8 cellular contexts compared by ENCODE assay signal in genomic region chr12:119659289-119659897, GRCh38. TPM values are rescaled to one million over a fixed set of nuclear protein-coding genes. Genes with fewer than 3 reads are reported as not detected.
DNase-seq lines count a peak whose midpoint lies in the region; ATAC-seq and TF ChIP-seq lines count a peak whose summit lies in the region.

No MANE protein-coding gene starts in this region.

- peak; percentile 7 for DNase-seq in NCI-H1092 treated with DMSO at 0.1 percent for 48 hours (lab: John Stamatoyannopoulos, UW)
- DNase-seq in NCI-H1092 (lab: John Stamatoyannopoulos, UW): no peak
- DNase-seq in HFFc6: peak; percentile 16
- peak; percentile 57 for DNase-seq in OCI-LY7 (ENCODE audit: low spot score)
- peak; percentile 25 for DNase-seq in astrocyte of the spinal cord (ENCODE audit: low read depth, low spot score)
- DNase-seq in left lobe of liver (ENCODE audit: low spot score): no peak
- DNase-seq in tibial artery: no peak

- H3K9me2 ChIP-seq in OCI-LY7 (ENCODE audit: insufficient read depth, low read length): no peaks in the 10 kb centered on the region

- H3K27me3 ChIP-seq in tibial artery: no peaks in the 10 kb centered on the region

- H4K20me1 ChIP-seq in OCI-LY7 (ENCODE audit: insufficient read depth, low read length): no peaks in the 10 kb centered on the region

- intact Hi-C loops in OCI-LY7 (cut with micrococcal nuclease; ENCODE audit: unreplicated experiment): no loop called here
- intact Hi-C loops in tibial artery (cut with DNase I; ENCODE audit: low total_unique reads): no loop called here

- no peak overlapping the region for H3K27ac ChIP-seq in OCI-LY7 (ENCODE audit: low read depth, low read length, poor library complexity, severe bottlenecking)
- no peak overlapping the region for H3K27ac ChIP-seq in tibial artery

- no peaks in the 10 kb centered on the region for H3K9me3 ChIP-seq in OCI-LY7 (ENCODE audit: low read length)
- H3K9me3 ChIP-seq in tibial artery: no peaks in the 10 kb centered on the region

- no peak overlapping the region for H3K4me2 ChIP-seq in OCI-LY7 (ENCODE audit: low read length)

- in situ Hi-C loops in astrocyte of the spinal cord (cut with HindIII; ENCODE audit: low sequenced_read_pairs): no loop called here

- TF ChIP-seq CTCF in HFFc6 (IDR thresholded peaks at IDR 0.05): peak; percentile 87
- TF ChIP-seq CTCF in OCI-LY7 (conservative IDR thresholded peaks at IDR 0.05; ENCODE audit: low read length): peak; percentile 92
- peak; percentile 96 for TF ChIP-seq CTCF in astrocyte of the spinal cord (IDR thresholded peaks at IDR 0.05; ENCODE audit: low read depth, low read length)
- peak; percentile 60 to 90 for TF ChIP-seq CTCF in tibial artery (IDR thresholded peaks at IDR 0.05)

- no peak overlapping the region for H2AFZ ChIP-seq in OCI-LY7 (ENCODE audit: low read length)

- H3K4me3 ChIP-seq in OCI-LY7 (ENCODE audit: low read depth, low read length, poor library complexity, severe bottlenecking) (no peak overlapping the region), astrocyte of the spinal cord (ENCODE audit: low read depth, low read length) (no peak overlapping the region), tibial artery (no peak overlapping the region)

- no peaks in the 10 kb centered on the region for H3K79me2 ChIP-seq in OCI-LY7 (ENCODE audit: insufficient read depth, low read depth, low read length)

- ATAC-seq in left lobe of liver (peak; percentile 79), GM18502 (IDR thresholded peaks at IDR 0.05; ENCODE audit: poor library complexity, unreplicated experiment) (no peak)

- H3K36me3 ChIP-seq in OCI-LY7 (ENCODE audit: insufficient read depth, low read length) (no peaks in the 10 kb centered on the region), tibial artery (no peaks in the 10 kb centered on the region)

- H3K27me3 Mint-ChIP-seq in HFFc6 (ENCODE audit: insufficient read depth): peaks cover 10% of the 10 kb centered on the region

- H3K36me3 Mint-ChIP-seq in HFFc6 (ENCODE audit: low read depth): no peaks in the 10 kb centered on the region

- H3K4me3 Mint-ChIP-seq in HFFc6: no peak overlapping the region

- peaks cover 7% of the 10 kb centered on the region; the same call in 1 of the 2 replicates for H3K4me1 Mint-ChIP-seq in HFFc6 (ENCODE audit: low read depth)

- H3K9me3 Mint-ChIP-seq in HFFc6: no peaks in the 10 kb centered on the region; the same call in 1 of the 2 replicates

- H3K27ac Mint-ChIP-seq in HFFc6: no peak overlapping the region

- H3K4me1 ChIP-seq in OCI-LY7 (ENCODE audit: insufficient read depth, low read length, poor library complexity, severe bottlenecking) (no peaks in the 10 kb centered on the region), tibial artery (no peaks in the 10 kb centered on the region)

- CTCF ChIA-PET in OCI-LY7 (lab: Charles Lee; ENCODE audit: unreplicated experiment): no interaction called here

- POLR2A ChIA-PET in OCI-LY7 (lab: Charles Lee): no interaction called here

- BruUV-seq in OCI-LY7 (replicated peaks; lab: Mats Ljungman, UMichigan): no TSS peak

RNA-seq across cellular contexts. Expression of gene PRKAB1, which starts 8.5 kb away (rescaled TPM):
- 10 to 100 TPM; 14.7 to 19.5 (median 18.0) TPM for total RNA-seq in HFFc6 (2021; fragmentation: NEBNext Ultra II Directional; extraction: Animal tissue kit (Norgen Biotek cat#: 25700))
- total RNA-seq in OCI-LY7 (2014; rRNA removed; shearing (Covaris generic)): 21.8 and 32.4 TPM in 2 replicates
- total RNA-seq in OCI-LY7 (2022) (45.1 and 46.1 TPM in 2 replicates), left lobe of liver (13.0 TPM)

Comparison
In these comparisons a context has a peak if more than half of its experiments do, and no peak if none do; other contexts are left out.
1. DNase-seq: peak in NCI-H1092 treated with DMSO at 0.1 percent for 48 hours (single experiment), HFFc6 (single experiment), OCI-LY7 (single experiment) and astrocyte of the spinal cord (single experiment); none in NCI-H1092 (single experiment), left lobe of liver (single experiment) and tibial artery (0 of 2).
2. Peak in every context shown above with its lines, with median percentiles within 50 percentile points of each other: CTCF ChIP-seq.